ENCODE assay signal across 25 cellular contexts in the genomic region with DNA sequence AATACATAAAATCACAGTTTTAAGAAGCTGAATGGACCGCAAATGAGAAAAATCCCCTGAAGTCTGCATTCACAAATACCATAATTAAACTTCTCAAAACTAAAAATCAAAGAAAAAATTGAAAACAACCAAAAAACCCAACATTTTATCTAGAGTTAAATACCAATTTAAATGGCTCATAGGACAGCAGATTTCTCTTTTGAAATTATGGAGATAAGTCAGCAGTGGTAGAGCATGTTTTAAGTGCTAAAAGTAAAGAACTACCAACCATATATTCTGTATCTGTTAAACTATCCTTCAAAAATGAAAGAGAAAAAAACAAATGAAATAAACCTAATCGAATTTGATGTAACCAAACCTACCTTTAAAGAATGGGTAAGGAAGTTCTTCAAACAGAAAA.
"Had no signal": no experiment of that assay in that cellular context is flagged by ENCODE, and none has a peak within 500 bp of the region (broad histone marks: within the 10 kb centered on the region; RNA-seq: fewer than 3 reads in every experiment).

No MANE protein-coding gene starts in this region.

- H3K4me1 ChIP-seq: esophagus muscularis mucosa, foreskin keratinocyte, gastroesophageal sphincter, heart left ventricle, psoas muscle, spleen, tibial nerve, upper lobe of left lung had no signal

- H3K9me3 Mint-ChIP-seq: memory B cell had no signal

- H3K4me3 ChIP-seq: esophagus muscularis mucosa, gastroesophageal sphincter, heart left ventricle, hepatocyte, lung, ovary, psoas muscle, skin epidermis, spleen, thoracic aorta, tibial nerve, upper lobe of left lung had no signal

- DNase-seq: dermis blood vessel endothelial cell; effector memory CD4-positive, alpha-beta T cell; foreskin keratinocyte; heart left ventricle; kidney; natural killer cell; occipital lobe; ovary; posterior cingulate gyrus; psoas muscle; right cardiac atrium; spleen; stimulated activated CD4-positive, alpha-beta T cell treated with anti-CD3 and anti-CD28 coated beads, Interleukin-4, amount 100 ng/mL, for 4 hours; stimulated activated naive CD8-positive, alpha-beta T cell treated with anti-CD3 and anti-CD28 coated beads, Interleukin-15, Interleukin-2, amounts not matched to agents 100 U/mL and 50 U/mL, for 24 hours; upper lobe of left lung had no signal

- H3K36me3 ChIP-seq: esophagus muscularis mucosa, gastroesophageal sphincter, heart left ventricle, ovary, spleen, thoracic aorta, tibial nerve, upper lobe of left lung had no signal

- H3K27me3 Mint-ChIP-seq: memory B cell; stimulated activated memory B cell treated with anti-CD40 and anti-IgM and Interleukin-4, amounts not matched to agents 10 μg/mL and 1 μg/mL and 100 μg/mL, for 72 hours had no signal

- H3K27ac ChIP-seq: esophagus muscularis mucosa, foreskin keratinocyte, gastroesophageal sphincter, heart left ventricle, hepatocyte, ovary, psoas muscle, skin epidermis, spleen, thoracic aorta, tibial nerve, upper lobe of left lung had no signal

- H3K4me1 Mint-ChIP-seq: memory B cell; natural killer cell; stimulated activated memory B cell treated with anti-CD40 and anti-IgM and Interleukin-4, amounts not matched to agents 10 μg/mL and 1 μg/mL and 100 μg/mL, for 72 hours had no signal

- H3K4me3 Mint-ChIP-seq: memory B cell; natural killer cell; stimulated activated memory B cell treated with anti-CD40 and anti-IgM and Interleukin-4, amounts not matched to agents 10 μg/mL and 1 μg/mL and 100 μg/mL, for 72 hours had no signal

- ATAC-seq: foreskin keratinocyte; gastroesophageal sphincter; heart left ventricle; left lobe of liver; natural killer cell; psoas muscle; right cardiac atrium; stimulated activated memory B cell treated with anti-CD40 and anti-IgM and Interleukin-4, amounts not matched to agents 10 μg/mL and 1 μg/mL and 100 μg/mL, for 72 hours; stimulated activated naive CD8-positive, alpha-beta T cell treated with anti-CD3 and anti-CD28 coated beads, Interleukin-15, Interleukin-2, amounts not matched to agents 100 U/mL and 50 U/mL, for 24 hours had no signal

- H3K27me3 ChIP-seq: esophagus muscularis mucosa, foreskin keratinocyte, gastroesophageal sphincter, heart left ventricle, hepatocyte, ovary, spleen, tibial nerve, upper lobe of left lung had no signal

- H3K9me3 ChIP-seq: ovary, psoas muscle, thoracic aorta, upper lobe of left lung had no signal

- H3K27ac Mint-ChIP-seq: memory B cell; natural killer cell; stimulated activated memory B cell treated with anti-CD40 and anti-IgM and Interleukin-4, amounts not matched to agents 10 μg/mL and 1 μg/mL and 100 μg/mL, for 72 hours had no signal
